Comparison of ENCODE assay signal across 2 cellular contexts in the genomic region with DNA sequence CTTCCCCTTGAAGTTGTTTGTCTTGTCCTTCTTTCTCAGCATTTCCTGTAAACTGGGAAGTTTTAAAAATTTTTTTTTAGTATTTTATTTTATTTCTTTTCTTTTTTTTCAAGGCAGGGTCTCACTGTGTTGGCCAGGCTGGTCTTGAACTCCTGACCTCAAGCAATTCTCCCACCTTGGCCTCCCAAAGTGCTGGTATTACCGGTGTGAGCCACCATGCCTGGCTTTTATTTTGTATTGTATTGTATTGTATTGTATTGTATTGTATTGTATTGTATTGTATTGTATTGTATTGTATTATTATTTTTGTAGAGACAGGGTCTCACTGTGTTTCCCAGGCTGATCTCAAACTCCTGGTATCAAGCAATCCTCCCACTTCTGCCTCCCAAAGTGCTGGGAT. TPM values are rescaled to one million over a fixed set of nuclear protein-coding genes. Genes with fewer than 3 reads are reported as not detected.
"Had no signal": no experiment of that assay in that cellular context is flagged by ENCODE, and none has a peak within 500 bp of the region (broad histone marks: within the 10 kb centered on the region; RNA-seq: fewer than 3 reads in every experiment).

No MANE protein-coding gene starts in this region.

RNA-seq across cellular contexts. Expression of a gene that starts 13.6 kb away (rescaled TPM):
- polyA plus RNA-seq: neural cell had no signal

RNA-seq across cellular contexts. Expression of a gene that starts 23.5 kb away (rescaled TPM):
- total RNA-seq: osteocyte had no signal
